In the genomic region with DNA sequence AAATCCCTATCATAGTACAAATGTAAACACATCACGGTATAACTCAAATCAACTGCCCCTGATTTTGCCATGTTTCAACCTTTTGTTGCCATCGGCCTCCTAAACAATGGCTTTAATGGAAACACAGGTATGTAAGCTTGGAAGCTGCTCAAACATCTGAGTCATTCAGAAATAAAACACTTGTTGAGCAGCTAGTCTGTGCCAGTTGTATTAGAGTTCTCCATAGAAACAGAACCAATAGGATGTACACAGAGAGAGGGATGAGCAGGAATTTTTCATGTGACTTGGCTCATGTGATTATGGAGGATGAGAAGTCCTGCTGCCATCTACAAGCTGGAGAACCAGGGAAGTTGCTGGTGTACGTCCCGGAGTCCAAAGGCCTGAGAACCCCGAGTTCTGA, we compare ENCODE assay signal across 7 cellular contexts.
DNase-seq lines count a peak whose midpoint lies in the region; TF ChIP-seq lines count a peak whose summit lies in the region.
"Not testable (repeated sequence)": the region's sequence is repeated elsewhere in the genome, so short reads cannot be mapped to it uniquely, and the experiment has no call there.

No MANE protein-coding gene starts in this region.

- not testable (repeated sequence) for BruUV-seq in mammary epithelial cell (replicated peaks; lab: Mats Ljungman, UMichigan)

- not testable (repeated sequence) for H3K79me2 ChIP-seq in GM23248 (ENCODE audit: insufficient read depth); Karpas-422 (ENCODE audit: low read length); mammary epithelial cell (ENCODE audit: insufficient read depth, low read length)

- not testable (repeated sequence) for H4K20me1 ChIP-seq in GM23248 (ENCODE audit: insufficient read depth); Karpas-422 (ENCODE audit: insufficient read depth, low read depth, low read length); mammary epithelial cell (ENCODE audit: insufficient read depth, low read length)

- not testable (repeated sequence) for H3K14ac ChIP-seq in mesenchymal stem cell (ENCODE audit: low read length in 2 of 2)

- H4K8ac ChIP-seq in mesenchymal stem cell (ENCODE audit: low read length), result not testable (repeated sequence)

- 62 to 66% methylated on average over 4 to 5 of the region's 5 CpGs for WGBS in GM23248 (ENCODE audit: low coverage in 1 of 2, low lambda C conversion rate in 2 of 2, missing lambda C conversion rate in 2 of 2), 2 experiments
- 0% methylated on average over 1 of the region's 5 CpGs for WGBS in mammary epithelial cell (ENCODE audit: low coverage, missing lambda C conversion rate)
- WGBS in mesenchymal stem cell, result 100% methylated on average over 1 of the region's 5 CpGs

- H2BK5ac ChIP-seq in mesenchymal stem cell (ENCODE audit: low read depth, low read length, poor library complexity, severe bottlenecking), result not testable (repeated sequence)

- H2BK120ac ChIP-seq in mesenchymal stem cell (ENCODE audit: low read depth, low read length), result not testable (repeated sequence)

- H3K23ac ChIP-seq in mesenchymal stem cell (ENCODE audit: low read length in 2 of 2), result not testable (repeated sequence)

- intact Hi-C loops in mammary epithelial cell (cut with micrococcal nuclease), result not testable (repeated sequence)

- not testable (repeated sequence) for H3K4me3 ChIP-seq in GM23248; Karpas-422 (ENCODE audit: low read length); mammary epithelial cell (replicated peaks in 1 of 3; ENCODE audit: insufficient read depth in 1 of 3, low read depth in 2 of 3, low read length in 3 of 3); epithelial cell of proximal tubule (ENCODE audit: low read depth, low read length); fibroblast of the aortic adventitia (ENCODE audit: low read depth, low read length); mesenchymal stem cell (ENCODE audit: insufficient read depth in 1 of 2, low read depth in 1 of 2, low read length in 2 of 2)

- H3K9me2 ChIP-seq in GM23248 (ENCODE audit: insufficient read depth); Karpas-422 (replicated peaks; ENCODE audit: insufficient read depth, low read length): not testable (repeated sequence)

- not testable (repeated sequence) for H3K18ac ChIP-seq in mesenchymal stem cell (ENCODE audit: low read depth in 1 of 2, low read length in 2 of 2)

- not testable (repeated sequence) for TF ChIP-seq CTCF in mammary epithelial cell (conservative IDR thresholded peaks at IDR 0.05 in 1 of 2, IDR thresholded peaks at IDR 0.05 in 1 of 2; ENCODE audit: extremely low read depth in 1 of 2, insufficient read depth in 1 of 2, low read depth in 1 of 2, low read length in 2 of 2); epithelial cell of proximal tubule (conservative IDR thresholded peaks at IDR 0.05; ENCODE audit: low read depth, low read length); fibroblast of the aortic adventitia (IDR thresholded peaks at IDR 0.05; ENCODE audit: insufficient read depth, low read length)

- in situ Hi-C loops in GM23248 (cut with MboI); mammary epithelial cell (cut with MboI; ENCODE audit: low sequenced_read_pairs in 2 of 2): not testable (repeated sequence)

- DNase-seq in GM23248 (peak; percentile 2), Karpas-422 (peak; percentile 14), amniotic epithelial cell (ENCODE audit: low read depth) (peak; percentile 4), mammary epithelial cell (peak; percentile 69), epithelial cell of proximal tubule (ENCODE audit: low read depth) (peak; percentile 6), fibroblast of the aortic adventitia (ENCODE audit: low read depth) (peak; percentile 46), mesenchymal stem cell (peak; percentile 19)

- not testable (repeated sequence) for H4K91ac ChIP-seq in mesenchymal stem cell (ENCODE audit: low read length)

- not testable (repeated sequence) for H3K36me3 ChIP-seq in GM23248 (ENCODE audit: low read depth); Karpas-422 (ENCODE audit: insufficient read depth, low read length); mammary epithelial cell (ENCODE audit: insufficient read depth, low read length); mesenchymal stem cell (ENCODE audit: control insufficient read depth in 1 of 2, insufficient read depth in 2 of 2, low read depth in 1 of 2, low read length in 2 of 2)

- H3K27ac ChIP-seq in GM23248; Karpas-422 (ENCODE audit: low read length); mammary epithelial cell (ENCODE audit: insufficient read depth, low read depth, low read length); mesenchymal stem cell (ENCODE audit: low read length, poor library complexity, severe bottlenecking): not testable (repeated sequence)

- H3K4me2 ChIP-seq in GM23248 (ENCODE audit: unreplicated experiment); Karpas-422 (ENCODE audit: low read depth, low read length, poor library complexity, severe bottlenecking); mammary epithelial cell (ENCODE audit: insufficient read depth, low read depth, low read length); mesenchymal stem cell (ENCODE audit: low read length, poor library complexity, severe bottlenecking): not testable (repeated sequence)

- H3K9me3 ChIP-seq in GM23248 (ENCODE audit: low read depth); Karpas-422 (ENCODE audit: low read length); mammary epithelial cell (replicated peaks; ENCODE audit: insufficient read depth, low read length); mesenchymal stem cell (ENCODE audit: control insufficient read depth, low read length): not testable (repeated sequence)

- H3K27me3 ChIP-seq in GM23248 (replicated peaks; ENCODE audit: insufficient read depth); Karpas-422 (ENCODE audit: low read length); mammary epithelial cell (ENCODE audit: insufficient read depth, low read length); mesenchymal stem cell (ENCODE audit: control insufficient read depth in 1 of 2, insufficient read depth in 1 of 2, low read length in 2 of 2): not testable (repeated sequence)

- not testable (repeated sequence) for H3K79me1 ChIP-seq in mesenchymal stem cell (replicated peaks; ENCODE audit: low read length, poor library complexity, severe bottlenecking)

- H3K4me1 ChIP-seq in GM23248 (ENCODE audit: insufficient read depth); Karpas-422 (ENCODE audit: low read length); mammary epithelial cell (ENCODE audit: insufficient read depth, low read length); mesenchymal stem cell (ENCODE audit: control insufficient read depth, insufficient read depth, low read depth, low read length): not testable (repeated sequence)

- H2BK15ac ChIP-seq in mesenchymal stem cell (ENCODE audit: low read depth, poor library complexity, severe bottlenecking), result not testable (repeated sequence)

- H3K4ac ChIP-seq in mesenchymal stem cell (ENCODE audit: low read depth in 1 of 2, low read length in 2 of 2), result not testable (repeated sequence)

- H3K9ac ChIP-seq in GM23248; Karpas-422 (ENCODE audit: low read length); mammary epithelial cell (ENCODE audit: insufficient read depth, low read length); mesenchymal stem cell (ENCODE audit: low read length): not testable (repeated sequence)

- not testable (repeated sequence) for H2AK5ac ChIP-seq in mesenchymal stem cell (ENCODE audit: low read length, severe bottlenecking)

- H2AFZ ChIP-seq in GM23248; Karpas-422 (ENCODE audit: low read length); mammary epithelial cell (ENCODE audit: low read depth, low read length); mesenchymal stem cell (ENCODE audit: low read depth, low read length): not testable (repeated sequence)

- dilution Hi-C loops in mammary epithelial cell (cut with HindIII; ENCODE audit: low sequenced_read_pairs), result not testable (repeated sequence)

- CTCF ChIA-PET in mammary epithelial cell (lab: Charles Lee; ENCODE audit: low non-redundant PET), result not testable (repeated sequence)

- not testable (repeated sequence) for H3F3A ChIP-seq in GM23248 (ENCODE audit: insufficient read depth)

- not testable (repeated sequence) for H2BK12ac ChIP-seq in mesenchymal stem cell (ENCODE audit: low read length in 2 of 2)

Comparison
In these comparisons a context has a peak if more than half of its experiments do, and no peak if none do; other contexts are left out.
1. DNase-seq: peak in every context shown above with its lines; median percentile 69 in mammary epithelial cell; 46 in fibroblast of the aortic adventitia; 19 in mesenchymal stem cell; 14 in Karpas-422; 6 in epithelial cell of proximal tubule; 4 in amniotic epithelial cell; 2 in GM23248.